In the genomic region with DNA sequence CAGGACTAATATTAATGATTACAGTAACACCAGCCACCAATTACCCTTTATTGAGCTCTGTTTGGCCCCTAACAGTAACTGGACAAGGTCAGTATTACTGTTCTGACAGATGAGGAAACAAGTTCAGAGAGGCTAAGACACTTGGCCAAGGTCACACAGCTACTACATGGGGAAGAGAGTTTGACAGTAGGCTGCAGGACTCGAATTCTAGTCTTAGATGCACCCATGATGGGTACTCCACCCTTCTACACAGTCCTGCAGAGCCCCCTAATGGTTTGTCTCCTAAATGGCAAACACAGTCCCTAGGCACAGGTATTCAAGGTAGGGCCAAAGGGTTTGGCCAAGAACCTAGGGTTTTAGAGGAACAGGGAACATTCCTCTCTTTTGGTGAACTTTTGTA, we compare ENCODE assay signal across 8 cellular contexts.
DNase-seq lines count a peak whose midpoint lies in the region; ATAC-seq and TF ChIP-seq lines count a peak whose summit lies in the region.

No MANE protein-coding gene starts in this region.

- in situ Hi-C loops in HAP-1 (cut with MboI; ENCODE audit: low sequenced_read_pairs) = no loop called here

- H3K27me3 ChIP-seq in HAP-1 (ENCODE audit: low read depth) = no peaks in the 10 kb centered on the region

- no peaks in the 10 kb centered on the region for H3K36me3 ChIP-seq in HAP-1 (replicated peaks)

- TF ChIP-seq CTCF in choroid plexus epithelial cell (conservative IDR thresholded peaks at IDR 0.05; ENCODE audit: low read depth, low read length) = peak; percentile 29

- no peaks in the 10 kb centered on the region for H3K9me3 ChIP-seq in HAP-1

- peak; percentile 10 to 27 for DNase-seq in stimulated activated CD4-positive, alpha-beta T cell treated with anti-CD3 and anti-CD28 coated beads, Interleukin-2, amount 100 ng/mL, for 24 hours
- no peak for DNase-seq in stimulated activated CD4-positive, alpha-beta T cell treated with anti-CD3 and anti-CD28 coated beads, Interleukin-4, amount 100 ng/mL, for 1 hour
- peak; percentile 6 for DNase-seq in NCI-H1694 (lab: John Stamatoyannopoulos, UW)
- DNase-seq in choroid plexus epithelial cell (ENCODE audit: low read depth) = no peak
- no peak for DNase-seq in HAP-1 (ENCODE audit: low spot score in 2 of 2)
- no peak for DNase-seq in SIG-M5 (lab: John Stamatoyannopoulos, UW)

- peaks cover 8% of the 10 kb centered on the region for H3K4me1 ChIP-seq in HAP-1

- H3K4me3 ChIP-seq in choroid plexus epithelial cell (ENCODE audit: low read depth, low read length) (no peak overlapping the region), HAP-1 (no peak overlapping the region)

- ATAC-seq in HG02763 (IDR thresholded peaks at IDR 0.05; ENCODE audit: unreplicated experiment) (no peak), GM19467 (IDR thresholded peaks at IDR 0.05; ENCODE audit: unreplicated experiment) (no peak)

Comparison
In these comparisons a context has a peak if more than half of its experiments do, and no peak if none do; other contexts are left out.
1. DNase-seq: peak in stimulated activated CD4-positive, alpha-beta T cell treated with anti-CD3 and anti-CD28 coated beads, Interleukin-2, amount 100 ng/mL, for 24 hours (2 of 2) and NCI-H1694 (single experiment); none in stimulated activated CD4-positive, alpha-beta T cell treated with anti-CD3 and anti-CD28 coated beads, Interleukin-4, amount 100 ng/mL, for 1 hour (single experiment), choroid plexus epithelial cell (single experiment), HAP-1 (0 of 2) and SIG-M5 (single experiment).